In the genomic region with DNA sequence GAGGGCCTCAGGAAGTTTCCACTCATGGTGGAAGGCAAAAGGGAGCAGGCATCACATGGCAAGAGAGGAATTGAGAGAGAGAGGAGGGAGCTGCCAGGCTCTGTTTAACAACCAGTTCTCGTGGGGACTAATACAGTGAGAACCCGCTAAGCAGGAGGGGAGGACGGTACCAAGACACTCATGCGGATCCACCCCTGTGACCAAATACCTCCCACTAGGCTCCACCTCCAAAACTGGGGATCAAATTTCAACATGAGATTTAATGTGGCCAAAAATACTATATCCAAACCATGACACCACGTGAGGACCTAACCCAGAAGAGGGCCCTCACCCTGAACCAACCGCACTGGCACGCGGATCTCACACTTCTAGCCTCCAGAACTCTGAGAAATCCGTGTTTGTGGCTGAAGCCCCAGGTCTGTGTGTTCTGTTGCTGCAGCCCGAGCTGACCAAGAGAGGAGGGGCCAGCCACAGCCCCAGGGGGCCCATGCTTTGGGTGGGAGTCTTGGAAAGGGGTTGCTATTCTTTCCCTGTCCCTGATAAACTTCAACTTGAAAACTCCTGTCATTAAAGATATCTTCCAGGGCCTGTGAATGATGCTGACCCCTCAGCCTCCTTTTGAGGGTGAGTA, we compare ENCODE assay signal across 33 cellular contexts. TPM values are rescaled to one million over a fixed set of nuclear protein-coding genes. Genes with fewer than 3 reads are reported as not detected.
DNase-seq lines count a peak whose midpoint lies in the region; ATAC-seq, FAIRE-seq and TF ChIP-seq lines count a peak whose summit lies in the region.
"Had no signal": no experiment of that assay in that cellular context is flagged by ENCODE, and none has a peak within 500 bp of the region (broad histone marks: within the 10 kb centered on the region; RNA-seq: fewer than 3 reads in every experiment).

No MANE protein-coding gene starts in this region.

- POLR2A ChIA-PET in A549 (lab: Yijun Ruan, JAX) = no interaction called here

- WGBS in A549 (ENCODE audit: missing lambda C conversion rate) = 82% methylated on average over 10 of the region's 10 CpGs
- WGBS in body of pancreas, 2 donors = 82 to 86% methylated on average over 8 to 10 of the region's 10 CpGs

- ATAC-seq in A549 = no peak
- 0 out of 3 replicates have a peak, but pooled peaks have one; percentile 27 for ATAC-seq in DND-41 (ENCODE audit: insufficient read depth, low read depth)
- ATAC-seq in body of pancreas = no peak
- ATAC-seq: naive thymus-derived CD8-positive, alpha-beta T cell had no signal

- CTCF ChIA-PET in A549 (lab: Yijun Ruan, JAX) = interaction anchor here (0.5 to 3.3 kb wide), 2 partner anchors 17 to 277 kb away, joined by 5 to 9 read pairs; no protein-coding TSS in a partner anchor

- H4K20me1 ChIP-seq in DND-41 (ENCODE audit: insufficient read depth, low read length) = no peaks in the 10 kb centered on the region

- no peak for FAIRE-seq in A549 (lab: Jason Lieb, UNC)
- FAIRE-seq in RCC 7860 (lab: Jason Lieb, UNC) = no peak
- FAIRE-seq: G401.6, H1, HTR-8/SVneo, keratinocyte had no signal

- peaks cover 3% of the 10 kb centered on the region; the same call in 1 of the 3 replicates for H3K9me3 ChIP-seq in A549
- H3K9me3 ChIP-seq in DND-41 (ENCODE audit: insufficient read depth, low read length, severe bottlenecking) = no peaks in the 10 kb centered on the region
- no peaks in the 10 kb centered on the region for H3K9me3 ChIP-seq in body of pancreas
- H3K9me3 ChIP-seq: BE2C, lower lobe of right lung, prostate gland, tibial artery had no signal

- TF ChIP-seq CTCF in A549 (IDR thresholded peaks at IDR 0.05) (no peak), DND-41 (IDR thresholded peaks at IDR 0.05; ENCODE audit: borderline replicate concordance, extremely low read depth, low read length, poor library complexity, severe bottlenecking) (no peak), body of pancreas (IDR thresholded peaks at IDR 0.05) (no peak), GM10266 (IDR thresholded peaks at IDR 0.05; ENCODE audit: control insufficient read depth, insufficient read depth, low read depth, missing control alignments) (no peak)

- intact Hi-C loops in body of pancreas (cut with DNase I) = no loop called here

- H3K27ac ChIP-seq in A549 (peak overlapping the region; percentile 94 to 96), DND-41 (ENCODE audit: low read length) (no peak overlapping the region), body of pancreas (no peak overlapping the region)
- H3K27ac ChIP-seq: lower lobe of right lung, Peyer's patch, prostate gland, tibial artery, WERI-Rb-1 had no signal

- no peaks in the 10 kb centered on the region for H3K36me3 ChIP-seq in DND-41 (ENCODE audit: insufficient read depth, low read length)
- no peaks in the 10 kb centered on the region for H3K36me3 ChIP-seq in body of pancreas (replicated peaks in 1 of 2; ENCODE audit: insufficient read depth in 1 of 2, low read depth in 2 of 2)
- H3K36me3 ChIP-seq: BE2C, lower lobe of right lung, Peyer's patch, prostate gland, tibial artery, WERI-Rb-1 had no signal

- H3K79me2 ChIP-seq in DND-41 (ENCODE audit: insufficient read depth, low read length) = no peaks in the 10 kb centered on the region

- no peak for TF ChIP-seq RAD21 in A549 (conservative IDR thresholded peaks at IDR 0.05 in 1 of 2, IDR thresholded peaks at IDR 0.05 in 1 of 2)

- DNase-seq in A549 (ENCODE audit: low read depth in 1 of 2, low spot score in 1 of 2) (peak in 1 of 2 experiments; percentile 50), DND-41 (no peak), RCC 7860 (ENCODE audit: low spot score) (peak; percentile 32), kidney glomerular epithelial cell (lab: John Stamatoyannopoulos, UW) (peak; percentile 53), NOMO-1 (lab: John Stamatoyannopoulos, UW; ENCODE audit: unreplicated experiment in 2 of 2) (no peak), body of pancreas (no peak), GM10266 (ENCODE audit: extremely low spot score) (no peak), NCI-H526 treated with DMSO at 0.1 percent for 48 hours (lab: John Stamatoyannopoulos, UW) (no peak)
- DNase-seq: activated CD4-positive, alpha-beta T cell treated with anti-CD3 and anti-CD28 coated beads for 4 hours; activated gamma-delta T cell; activated T-cell treated with anti-CD3 and anti-CD28 coated beads for 4 hours; BE2C; DMS153; endodermal cell; glutamatergic neuron; lower lobe of right lung; naive thymus-derived CD8-positive, alpha-beta T cell; NCI-H1105; NCI-H187; NCI-H226; NCI-H748 treated with DMSO at 0.1 percent for 48 hours; nucleus accumbens; SIG-M5; stimulated activated CD4-positive, alpha-beta T cell treated with anti-CD3 and anti-CD28 coated beads, Interleukin-4, amount 100 ng/mL, for 24 hours; SW 1271; tibial artery; WERI-Rb-1 had no signal

- H3K4me1 ChIP-seq in A549 = peaks cover 48% of the 10 kb centered on the region
- H3K4me1 ChIP-seq in DND-41 (ENCODE audit: insufficient read depth, low read length) = no peaks in the 10 kb centered on the region
- H3K4me1 ChIP-seq in body of pancreas = peaks cover 24% of the 10 kb centered on the region
- H3K4me1 ChIP-seq: Peyer's patch, prostate gland, tibial artery had no signal

- no peak overlapping the region for H3K9ac ChIP-seq in DND-41 (ENCODE audit: low read depth, low read length)

- no peak overlapping the region for H2AFZ ChIP-seq in DND-41 (ENCODE audit: low read depth, low read length)

- TF ChIP-seq POLR2A in A549 (IDR thresholded peaks at IDR 0.05; ENCODE audit: low read length) = no peak
- TF ChIP-seq POLR2A in body of pancreas (IDR thresholded peaks at IDR 0.05) = no peak

- H3K27me3 ChIP-seq in DND-41 (ENCODE audit: insufficient read depth, low read length, poor library complexity) = peaks cover 3% of the 10 kb centered on the region
- H3K27me3 ChIP-seq in body of pancreas = no peaks in the 10 kb centered on the region
- H3K27me3 ChIP-seq: BE2C had no signal

- TF ChIP-seq EP300 in A549 (IDR thresholded peaks at IDR 0.05) = no peak

- H3K4me3 ChIP-seq in A549 = no peak overlapping the region
- H3K4me3 ChIP-seq in DND-41 (ENCODE audit: low read depth in 1 of 2, low read length in 2 of 2) = no peak overlapping the region
- H3K4me3 ChIP-seq in body of pancreas = no peak overlapping the region
- H3K4me3 ChIP-seq: lower lobe of right lung, Peyer's patch, prostate gland, tibial artery had no signal

- H3K4me2 ChIP-seq in A549 (peak overlapping the region; percentile 71), DND-41 (ENCODE audit: insufficient read depth, low read length) (no peak overlapping the region)

TF ChIP-seq in A549, 52 proteins besides CTCF, POLR2A, EP300 and RAD21:
- TF ChIP-seq, protein P1, sequence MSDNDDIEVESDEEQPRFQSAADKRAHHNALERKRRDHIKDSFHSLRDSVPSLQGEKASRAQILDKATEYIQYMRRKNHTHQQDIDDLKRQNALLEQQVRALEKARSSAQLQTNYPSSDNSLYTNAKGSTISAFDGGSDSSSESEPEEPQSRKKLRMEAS (IDR thresholded peaks at IDR 0.05) = peak; percentile 10; the same call in 1 of the 2 replicates
- no peak for TF ChIP-seq MAZ (IDR thresholded peaks at IDR 0.05; ENCODE audit: borderline replicate concordance, low read depth, low read length)
TF ChIP-seq in A549: peak in this region for 1.

RNA-seq across cellular contexts. Expression of a gene that starts 32.0 kb away (rescaled TPM):
- polyA plus RNA-seq in A549 (2011; rRNA removed) (0.25 and 0.35 TPM in 2 replicates), A549 (2017; fragmentation: RNase III; extraction: RNeasy Plus Mini Kit Qiagen cat#74134 plus additional on column Dnase treatment) (0.23 to 0.50 TPM (median 0.26 TPM) in 3 replicates)
- 0.29 and 0.47 TPM in 2 replicates for polyA plus RNA-seq in A549 (2012; cell fraction: cytosol; rRNA removed)
- 1.0 and 1.3 TPM in 2 replicates for polyA plus RNA-seq in A549 (2012; cell fraction: nucleus; rRNA removed)
- 0.37 and 0.83 TPM in 2 replicates for polyA minus RNA-seq in A549 (2011; rRNA and poly(A)+ RNA removed)
- under 1 TPM in 1 of 2 donors, not detected in 1; under 0.01 TPM for total RNA-seq in body of pancreas
- total RNA-seq: H1; lower lobe of right lung; naive thymus-derived CD8-positive, alpha-beta T cell had no signal
- polyA plus RNA-seq: keratinocyte; naive thymus-derived CD8-positive, alpha-beta T cell had no signal

RNA-seq across cellular contexts. Expression of a gene that starts 47.2 kb away (rescaled TPM):
- polyA plus RNA-seq in A549 (2011; rRNA removed) (58.5 and 62.7 TPM in 2 replicates), A549 (2017; fragmentation: RNase III; extraction: RNeasy Plus Mini Kit Qiagen cat#74134 plus additional on column Dnase treatment) (43.4 to 45.3 TPM (median 44.1 TPM) in 3 replicates)
- polyA plus RNA-seq in A549 (2012; cell fraction: cytosol; rRNA removed) = 14.4 and 17.2 TPM in 2 replicates
- polyA plus RNA-seq in A549 (2012; cell fraction: nucleus; rRNA removed) = 9.9 and 15.8 TPM in 2 replicates
- polyA minus RNA-seq in A549 (2011; rRNA and poly(A)+ RNA removed) = 32.4 and 36.8 TPM in 2 replicates
- 10 to 100 TPM; 18.1 to 27.0 TPM for total RNA-seq in body of pancreas

Comparison
In these comparisons a context has a peak if more than half of its experiments do, and no peak if none do; other contexts are left out.
1. DNase-seq: peak in RCC 7860 (single experiment) and kidney glomerular epithelial cell (single experiment); none in DND-41 (single experiment), NOMO-1 (0 of 2), body of pancreas (0 of 4), GM10266 (single experiment) and NCI-H526 treated with DMSO at 0.1 percent for 48 hours (single experiment).
2. H3K27ac ChIP-seq: peak in A549 (2 of 2); none in DND-41 (single experiment) and body of pancreas (0 of 4).